ENCODE assay signal across 28 cellular contexts in genomic region chr2:120860579-120860922, GRCh38.
"Had no signal": no experiment of that assay in that cellular context is flagged by ENCODE, and none has a peak within 500 bp of the region (broad histone marks: within the 10 kb centered on the region; RNA-seq: fewer than 3 reads in every experiment).

No MANE protein-coding gene starts in this region.

- FAIRE-seq: TTC549 had no signal

- DNase-seq: activated CD4-positive, alpha-beta T cell treated with anti-CD3 and anti-CD28 coated beads for 36 hours; activated CD4-positive, alpha-beta T cell treated with anti-CD3 and anti-CD28 coated beads, Interleukin-2, amount 10 ng/mL, durations not matched to agents 7 days and 5 days; activated CD4-positive, alpha-beta T cell treated with anti-CD3 and anti-CD28 coated beads, Interleukin-2, amount 50 U/mL, for 48 hours; activated CD8-positive, alpha-beta T cell treated with anti-CD3 and anti-CD28 coated beads, Interleukin-2, amount 10 ng/mL, durations not matched to agents 7 days and 5 days; activated naive CD4-positive, alpha-beta T cell; activated naive CD4-positive, alpha-beta T cell treated with anti-CD3 and anti-CD28 coated beads, Interleukin-2, amount 50 U/mL, for 16 hours; activated naive CD8-positive, alpha-beta T cell treated with anti-CD3 and anti-CD28 coated beads for 36 hours; activated T-cell treated with anti-CD3 and anti-CD28 coated beads, Interleukin-2, amount 50 U/mL, for 24 hours; amniotic stem cell; brain microvascular endothelial cell; Karpas-422; KBM-7; NCI-H1105; NCI-H1417 treated with DMSO at 0.1 percent for 48 hours; NCI-H187 treated with DMSO at 0.1 percent for 48 hours; NCI-H2081; NCI-H226; NCI-H446 treated with DMSO at 0.1 percent for 48 hours; NCI-H524; SHP77 had no signal

- H3K27ac Mint-ChIP-seq: activated CD4-positive, alpha-beta T cell treated with anti-CD3 and anti-CD28 coated beads for 36 hours; activated CD4-positive, alpha-beta T cell treated with anti-CD3 and anti-CD28 coated beads, Interleukin-2, amount 10 ng/mL, durations not matched to agents 7 days and 5 days; activated CD8-positive, alpha-beta T cell treated with anti-CD3 and anti-CD28 coated beads, Interleukin-2, amount 10 ng/mL, durations not matched to agents 7 days and 5 days; activated naive CD8-positive, alpha-beta T cell treated with anti-CD3 and anti-CD28 coated beads for 36 hours; activated T-cell treated with anti-CD3 and anti-CD28 coated beads, Interleukin-2, amount 50 U/mL, for 24 hours; T-helper 1 cell treated with Interleukin-12 subunit alpha and Interleukin-12 subunit beta and Interleukin-4 antibody, amounts not matched to agents 30 μg/mL and 1 μg/mL, for 36 hours; T-helper 2 cell treated with Interferon-gamma antibody and Interleukin-4, amounts not matched to agents 5 μg/mL and 100 μg/mL, for 36 hours had no signal

- H3K4me3 ChIP-seq: ascending aorta, SJCRH30, SK-N-MC had no signal

- H3K27me3 ChIP-seq: ascending aorta, brain microvascular endothelial cell, SJCRH30 had no signal

- ATAC-seq: activated CD4-positive, alpha-beta T cell treated with anti-CD3 and anti-CD28 coated beads for 36 hours; activated CD8-positive, alpha-beta T cell treated with anti-CD3 and anti-CD28 coated beads, Interleukin-2, amount 10 ng/mL, durations not matched to agents 7 days and 5 days; Panc1 had no signal

- H3K4me1 Mint-ChIP-seq: activated CD4-positive, alpha-beta T cell treated with anti-CD3 and anti-CD28 coated beads for 36 hours; activated CD4-positive, alpha-beta T cell treated with anti-CD3 and anti-CD28 coated beads, Interleukin-2, amount 10 ng/mL, durations not matched to agents 7 days and 5 days; activated naive CD8-positive, alpha-beta T cell treated with anti-CD3 and anti-CD28 coated beads for 36 hours; central memory CD8-positive, alpha-beta T cell had no signal

- H3K9me3 ChIP-seq: ascending aorta, SJCRH30 had no signal

- H3K36me3 Mint-ChIP-seq: activated naive CD8-positive, alpha-beta T cell treated with anti-CD3 and anti-CD28 coated beads for 36 hours had no signal

- H3K36me3 ChIP-seq: ascending aorta, brain microvascular endothelial cell had no signal

- H3K9me3 Mint-ChIP-seq: activated CD4-positive, alpha-beta T cell treated with anti-CD3 and anti-CD28 coated beads, Interleukin-2, amount 10 ng/mL, durations not matched to agents 7 days and 5 days; activated naive CD8-positive, alpha-beta T cell treated with anti-CD3 and anti-CD28 coated beads for 36 hours; activated T-cell treated with anti-CD3 and anti-CD28 coated beads, Interleukin-2, amount 50 U/mL, for 24 hours; central memory CD8-positive, alpha-beta T cell; T-helper 1 cell treated with Interleukin-12 subunit alpha and Interleukin-12 subunit beta and Interleukin-4 antibody, amounts not matched to agents 30 μg/mL and 1 μg/mL, for 36 hours; T-helper 2 cell treated with Interferon-gamma antibody and Interleukin-4, amounts not matched to agents 5 μg/mL and 100 μg/mL, for 36 hours had no signal

- H3K27me3 Mint-ChIP-seq: activated CD4-positive, alpha-beta T cell treated with anti-CD3 and anti-CD28 coated beads for 36 hours; activated CD4-positive, alpha-beta T cell treated with anti-CD3 and anti-CD28 coated beads, Interleukin-2, amount 10 ng/mL, durations not matched to agents 7 days and 5 days; activated naive CD8-positive, alpha-beta T cell treated with anti-CD3 and anti-CD28 coated beads for 36 hours had no signal

- H3K27ac ChIP-seq: brain microvascular endothelial cell, SJCRH30, SK-N-MC had no signal

- H3K4me3 Mint-ChIP-seq: activated CD4-positive, alpha-beta T cell treated with anti-CD3 and anti-CD28 coated beads for 36 hours; activated CD4-positive, alpha-beta T cell treated with anti-CD3 and anti-CD28 coated beads, Interleukin-2, amount 10 ng/mL, durations not matched to agents 7 days and 5 days; activated CD8-positive, alpha-beta T cell treated with anti-CD3 and anti-CD28 coated beads, Interleukin-2, amount 10 ng/mL, durations not matched to agents 7 days and 5 days; activated naive CD8-positive, alpha-beta T cell treated with anti-CD3 and anti-CD28 coated beads for 36 hours; activated T-cell treated with anti-CD3 and anti-CD28 coated beads, Interleukin-2, amount 50 U/mL, for 24 hours; central memory CD8-positive, alpha-beta T cell; T-helper 1 cell treated with Interleukin-12 subunit alpha and Interleukin-12 subunit beta and Interleukin-4 antibody, amounts not matched to agents 30 μg/mL and 1 μg/mL, for 36 hours; T-helper 2 cell treated with Interferon-gamma antibody and Interleukin-4, amounts not matched to agents 5 μg/mL and 100 μg/mL, for 36 hours had no signal
